In genomic region chr5:168086104-168086610, GRCh38 we compare ENCODE assay signal across 10 cellular contexts.
DNase-seq lines count a peak whose midpoint lies in the region; ATAC-seq, FAIRE-seq and TF ChIP-seq lines count a peak whose summit lies in the region.
"Had no signal": no experiment of that assay in that cellular context is flagged by ENCODE, and none has a peak within 500 bp of the region (broad histone marks: within the 10 kb centered on the region; RNA-seq: fewer than 3 reads in every experiment).

No MANE protein-coding gene starts in this region.

- peaks cover 0 to 13% of the 10 kb centered on the region in 2 donors for H3K9me3 Mint-ChIP-seq in stimulated activated naive CD8-positive, alpha-beta T cell treated with anti-CD3 and anti-CD28 coated beads, Interleukin-15, amount 100 ng/mL, for 72 hours
- H3K9me3 Mint-ChIP-seq: natural killer cell had no signal

- no peaks in the 10 kb centered on the region for H3K4me1 Mint-ChIP-seq in stimulated activated naive CD8-positive, alpha-beta T cell treated with anti-CD3 and anti-CD28 coated beads, Interleukin-15, amount 100 ng/mL, for 72 hours
- H3K4me1 Mint-ChIP-seq: natural killer cell had no signal

- no peaks in the 10 kb centered on the region for H4K20me1 ChIP-seq in osteoblast (ENCODE audit: insufficient read depth, low read length)

- TF ChIP-seq CTCF in LNCaP clone FGC (IDR thresholded peaks at IDR 0.05; ENCODE audit: control insufficient read depth, extremely low read depth, insufficient read depth) (peak; percentile 59), bronchial epithelial cell (IDR thresholded peaks at IDR 0.05; ENCODE audit: insufficient read depth, low read length, severe bottlenecking) (peak; percentile 62), osteoblast (IDR thresholded peaks at IDR 0.05; ENCODE audit: extremely low read depth, low read depth, low read length) (peak; percentile 29), GM10266 (IDR thresholded peaks at IDR 0.05; ENCODE audit: control insufficient read depth, insufficient read depth, low read depth, missing control alignments) (no peak)

- H3K27ac Mint-ChIP-seq in stimulated activated naive CD8-positive, alpha-beta T cell treated with anti-CD3 and anti-CD28 coated beads, Interleukin-15, amount 100 ng/mL, for 72 hours, result no peak overlapping the region
- H3K27ac Mint-ChIP-seq: activated T-cell treated with anti-CD3 and anti-CD28 coated beads, Interleukin-2, amount 50 U/mL, for 24 hours; natural killer cell had no signal

- ATAC-seq in GM21723 (IDR thresholded peaks at IDR 0.05; ENCODE audit: unreplicated experiment), result no peak
- no peak for ATAC-seq in stimulated activated naive CD8-positive, alpha-beta T cell treated with anti-CD3 and anti-CD28 coated beads, Interleukin-15, amount 100 ng/mL, for 72 hours
- ATAC-seq: natural killer cell had no signal

- FAIRE-seq in bronchial epithelial cell (lab: Jason Lieb, UNC), result peak; percentile 92

- H3K4me3 ChIP-seq in LNCaP clone FGC (ENCODE audit: low read depth, low read length), result no peak overlapping the region
- no peak overlapping the region for H3K4me3 ChIP-seq in bronchial epithelial cell (ENCODE audit: low read depth, low read length)
- H3K4me3 ChIP-seq in osteoblast (ENCODE audit: insufficient read depth, low read length), result no peak overlapping the region

- H3K27me3 ChIP-seq in bronchial epithelial cell (ENCODE audit: control insufficient read depth, insufficient read depth, low read length) (no peaks in the 10 kb centered on the region), osteoblast (ENCODE audit: insufficient read depth, low read length) (no peaks in the 10 kb centered on the region)

- H3K36me3 ChIP-seq in bronchial epithelial cell (ENCODE audit: control insufficient read depth, insufficient read depth, low read length) (peaks cover 3% of the 10 kb centered on the region), osteoblast (ENCODE audit: insufficient read depth, low read length) (no peaks in the 10 kb centered on the region)

- no peak overlapping the region for H3K4me3 Mint-ChIP-seq in stimulated activated naive CD8-positive, alpha-beta T cell treated with anti-CD3 and anti-CD28 coated beads, Interleukin-15, amount 100 ng/mL, for 72 hours
- H3K4me3 Mint-ChIP-seq: activated T-cell treated with anti-CD3 and anti-CD28 coated beads, Interleukin-2, amount 50 U/mL, for 24 hours; natural killer cell had no signal

- H3K9me3 ChIP-seq in osteoblast (ENCODE audit: low read depth, low read length), result no peaks in the 10 kb centered on the region

- peak overlapping the region; percentile 1 for H3K27ac ChIP-seq in osteoblast (ENCODE audit: low read depth, low read length)

- no peak overlapping the region for H2AFZ ChIP-seq in osteoblast (ENCODE audit: low read length)

- peaks cover 32% of the 10 kb centered on the region for H3K4me1 ChIP-seq in osteoblast (ENCODE audit: insufficient read depth, low read length)

- in situ Hi-C loops in G401 (cut with HindIII; ENCODE audit: low sequenced_read_pairs), result no loop called here

- H3K4me2 ChIP-seq in osteoblast (ENCODE audit: insufficient read depth, low read length), result peak overlapping the region; percentile 8

- DNase-seq in ELR (ENCODE audit: low read depth) (peak; percentile 11), LNCaP clone FGC (ENCODE audit: low read depth) (no peak), bronchial epithelial cell (ENCODE audit: low read depth) (peak; percentile 76), osteoblast (ENCODE audit: insufficient read length, low spot score, missing footprints) (no peak), GM10266 (ENCODE audit: extremely low spot score) (no peak), G401 (ENCODE audit: low spot score) (no peak)
- DNase-seq in stimulated activated naive CD8-positive, alpha-beta T cell treated with anti-CD3 and anti-CD28 coated beads, Interleukin-15, amount 100 ng/mL, for 72 hours, result no peak
- DNase-seq: activated T-cell treated with anti-CD3 and anti-CD28 coated beads, Interleukin-2, amount 50 U/mL, for 24 hours; natural killer cell had no signal

- H3K79me2 ChIP-seq in osteoblast (ENCODE audit: insufficient read depth, low read length), result no peaks in the 10 kb centered on the region

- H3K27me3 Mint-ChIP-seq in stimulated activated naive CD8-positive, alpha-beta T cell treated with anti-CD3 and anti-CD28 coated beads, Interleukin-15, amount 100 ng/mL, for 72 hours, result no peaks in the 10 kb centered on the region

Comparison
In these comparisons a context has a peak if more than half of its experiments do, and no peak if none do; other contexts are left out.
1. DNase-seq: peak in ELR (single experiment) and bronchial epithelial cell (single experiment); none in LNCaP clone FGC (single experiment), osteoblast (single experiment), stimulated activated naive CD8-positive, alpha-beta T cell treated with anti-CD3 and anti-CD28 coated beads, Interleukin-15, amount 100 ng/mL, for 72 hours (0 of 2), GM10266 (single experiment) and G401 (single experiment).